Comparison of ENCODE assay signal across 18 cellular contexts in the genomic region with DNA sequence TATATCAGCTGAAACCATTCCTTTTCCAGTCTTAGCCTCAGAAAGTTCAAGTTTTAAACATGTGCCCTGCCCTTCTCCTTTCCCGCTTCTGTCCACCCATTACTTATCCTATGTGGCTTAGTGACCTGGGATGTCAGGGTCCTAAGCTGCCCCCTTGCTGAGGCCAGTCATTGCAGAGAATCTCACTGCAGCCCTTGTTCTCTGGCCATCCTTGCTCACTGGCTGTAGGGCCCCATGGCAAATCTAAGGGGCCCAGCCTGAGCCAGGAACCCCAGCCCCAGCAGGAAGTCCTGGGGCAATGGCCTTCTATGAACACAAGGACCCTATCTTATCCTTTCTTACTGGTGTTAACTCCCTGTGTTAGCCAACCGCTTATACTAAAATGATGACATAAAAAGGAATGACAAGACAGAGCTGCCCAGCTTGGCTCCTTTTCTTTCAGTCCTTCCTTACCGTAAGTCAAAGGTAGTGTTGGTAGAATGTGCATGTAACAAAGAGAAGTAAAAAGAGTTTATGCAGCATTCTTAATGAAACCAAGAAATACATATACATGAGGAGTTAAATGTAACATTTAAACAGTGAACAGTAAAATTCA. TPM values are rescaled to one million over a fixed set of nuclear protein-coding genes. Genes with fewer than 3 reads are reported as not detected.
DNase-seq lines count a peak whose midpoint lies in the region; ATAC-seq and TF ChIP-seq lines count a peak whose summit lies in the region.
"Had no signal": no experiment of that assay in that cellular context is flagged by ENCODE, and none has a peak within 500 bp of the region (broad histone marks: within the 10 kb centered on the region; RNA-seq: fewer than 3 reads in every experiment).

No MANE protein-coding gene starts in this region.

- H3K27me3 ChIP-seq in RWPE2 (ENCODE audit: insufficient read depth, poor library complexity, severe bottlenecking) (no peaks in the 10 kb centered on the region), right lobe of liver (no peaks in the 10 kb centered on the region), upper lobe of right lung (no peaks in the 10 kb centered on the region)
- H3K27me3 ChIP-seq: ascending aorta, BLaER1, thyroid gland had no signal

- DNase-seq in RWPE2 (ENCODE audit: low spot score): no peak
- DNase-seq in epithelial cell of prostate (ENCODE audit: low read depth, low spot score): no peak
- DNase-seq in right lobe of liver: peak in 1 of 3 donors; percentile 23
- DNase-seq in upper lobe of right lung: peak; percentile 12
- no peak for DNase-seq in amniotic stem cell (lab: John Stamatoyannopoulos, UW)
- no peak for DNase-seq in NCI-H1105 (lab: John Stamatoyannopoulos, UW)
- DNase-seq: activated CD4-positive, alpha-beta T cell treated with anti-CD3 and anti-CD28 coated beads, Interleukin-2, amount 10 ng/mL, durations not matched to agents 24 days and 14 days; activated CD8-positive, alpha-beta memory T cell treated with anti-CD3 and anti-CD28 coated beads, Interleukin-2, amount 50 U/mL, for 4 hours; activated gamma-delta T cell; NCI-H524 treated with DMSO at 0.1 percent for 48 hours; thyroid gland had no signal

- no peak for TF ChIP-seq POLR2A in right lobe of liver (IDR thresholded peaks at IDR 0.05)

- no peaks in the 10 kb centered on the region for H3K9me3 ChIP-seq in RWPE2 (ENCODE audit: severe bottlenecking)
- no peaks in the 10 kb centered on the region for H3K9me3 ChIP-seq in right lobe of liver
- H3K9me3 ChIP-seq in upper lobe of right lung: no peaks in the 10 kb centered on the region
- H3K9me3 ChIP-seq: ascending aorta, BLaER1, HAP-1, thyroid gland had no signal

- intact Hi-C loops in right lobe of liver (cut with DNase I) (no loop called here), upper lobe of right lung (cut with DNase I) (no loop called here)

- H3K36me3 ChIP-seq in RWPE2 (ENCODE audit: low read depth) (peaks cover 96% of the 10 kb centered on the region), right lobe of liver (peaks cover 4 to 88% (median 15%) of the 10 kb centered on the region in 4 donors), upper lobe of right lung (peaks cover 28% of the 10 kb centered on the region)
- H3K36me3 ChIP-seq: BLaER1 had no signal

- H3K4me3 ChIP-seq in RWPE2 (ENCODE audit: severe bottlenecking) (no peak overlapping the region), right lobe of liver (no peak overlapping the region), upper lobe of right lung (no peak overlapping the region)
- H3K4me3 ChIP-seq: ascending aorta, BLaER1, coronary artery, HAP-1, thyroid gland had no signal

- H3K27ac ChIP-seq in RWPE2 (ENCODE audit: poor library complexity, severe bottlenecking): peak overlapping the region; percentile 86
- H3K27ac ChIP-seq in epithelial cell of prostate: peak overlapping the region; percentile 54
- peak overlapping the region; percentile 2 to 50 (median 28) for H3K27ac ChIP-seq in right lobe of liver
- no peak overlapping the region for H3K27ac ChIP-seq in upper lobe of right lung
- H3K27ac ChIP-seq: ascending aorta, BLaER1, coronary artery, KMS-11, thyroid gland had no signal

- ATAC-seq in RWPE2 (ENCODE audit: low read depth): no peak
- ATAC-seq in right lobe of liver: no peak
- ATAC-seq in upper lobe of right lung: no peak
- ATAC-seq in SK-N-SH treated with all-trans-retinoic acid at 6 μM for 48 hours: no peak; the same call in 2 of the 3 replicates

- 46% methylated on average over 3 of the region's 3 CpGs for WGBS in right lobe of liver (ENCODE audit: insufficient coverage, low coverage, low lambda C conversion rate, missing lambda C conversion rate)

- TF ChIP-seq CTCF in RWPE2 (IDR thresholded peaks at IDR 0.05; ENCODE audit: poor library complexity, severe bottlenecking): no peak
- TF ChIP-seq CTCF in right lobe of liver (IDR thresholded peaks at IDR 0.05): no peak
- no peak for TF ChIP-seq CTCF in upper lobe of right lung (IDR thresholded peaks at IDR 0.05)

- peaks cover 37% of the 10 kb centered on the region for H3K4me1 ChIP-seq in RWPE2 (ENCODE audit: insufficient read depth, poor library complexity, severe bottlenecking)
- H3K4me1 ChIP-seq in right lobe of liver: peaks cover 0 to 80% (median 36%) of the 10 kb centered on the region in 4 donors
- peaks cover 8% of the 10 kb centered on the region for H3K4me1 ChIP-seq in upper lobe of right lung
- H3K4me1 ChIP-seq: ascending aorta, HAP-1, thyroid gland had no signal

TF ChIP-seq in SK-N-SH treated with all-trans-retinoic acid at 6 μM for 48 hours, 23 proteins besides CTCF, POLR2A, EP300 and RAD21:
- TF ChIP-seq RARB (CRISPR knock-in tag; IDR thresholded peaks at IDR 0.05) (no peak), PPARA (CRISPR knock-in tag; IDR thresholded peaks at IDR 0.05; ENCODE audit: borderline replicate concordance) (no peak), BACH2 (CRISPR knock-in tag; IDR thresholded peaks at IDR 0.05; ENCODE audit: borderline replicate concordance) (no peak), TOX (CRISPR knock-in tag; IDR thresholded peaks at IDR 0.05; ENCODE audit: borderline replicate concordance) (no peak), ARNTL (CRISPR knock-in tag; IDR thresholded peaks at IDR 0.05; ENCODE audit: borderline replicate concordance, low read depth) (no peak), ZNF70 (CRISPR knock-in tag; IDR thresholded peaks at IDR 0.05) (no peak), CSDC2 (CRISPR knock-in tag; IDR thresholded peaks at IDR 0.05) (no peak), GLIS3 (CRISPR knock-in tag; IDR thresholded peaks at IDR 0.05) (no peak), ISL1 (CRISPR knock-in tag; IDR thresholded peaks at IDR 0.05) (no peak), ZFP30 (CRISPR knock-in tag; IDR thresholded peaks at IDR 0.05) (no peak), SNAI2 (CRISPR knock-in tag; IDR thresholded peaks at IDR 0.05) (no peak), ZFP3 (CRISPR knock-in tag; IDR thresholded peaks at IDR 0.05) (no peak), ZNF565 (CRISPR knock-in tag; conservative IDR thresholded peaks at IDR 0.05; ENCODE audit: low read depth) (no peak)
- TF ChIP-seq, protein P1, sequence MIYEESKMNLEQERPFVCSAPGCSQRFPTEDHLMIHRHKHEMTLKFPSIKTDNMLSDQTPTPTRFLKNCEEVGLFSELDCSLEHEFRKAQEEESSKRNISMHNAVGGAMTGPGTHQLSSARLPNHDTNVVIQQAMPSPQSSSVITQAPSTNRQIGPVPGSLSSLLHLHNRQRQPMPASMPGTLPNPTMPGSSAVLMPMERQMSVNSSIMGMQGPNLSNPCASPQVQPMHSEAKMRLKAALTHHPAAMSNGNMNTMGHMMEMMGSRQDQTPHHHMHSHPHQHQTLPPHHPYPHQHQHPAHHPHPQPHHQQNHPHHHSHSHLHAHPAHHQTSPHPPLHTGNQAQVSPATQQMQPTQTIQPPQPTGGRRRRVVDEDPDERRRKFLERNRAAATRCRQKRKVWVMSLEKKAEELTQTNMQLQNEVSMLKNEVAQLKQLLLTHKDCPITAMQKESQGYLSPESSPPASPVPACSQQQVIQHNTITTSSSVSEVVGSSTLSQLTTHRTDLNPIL (CRISPR knock-in tag; IDR thresholded peaks at IDR 0.05; ENCODE audit: low read depth): no peak
- TF ChIP-seq, protein P2, sequence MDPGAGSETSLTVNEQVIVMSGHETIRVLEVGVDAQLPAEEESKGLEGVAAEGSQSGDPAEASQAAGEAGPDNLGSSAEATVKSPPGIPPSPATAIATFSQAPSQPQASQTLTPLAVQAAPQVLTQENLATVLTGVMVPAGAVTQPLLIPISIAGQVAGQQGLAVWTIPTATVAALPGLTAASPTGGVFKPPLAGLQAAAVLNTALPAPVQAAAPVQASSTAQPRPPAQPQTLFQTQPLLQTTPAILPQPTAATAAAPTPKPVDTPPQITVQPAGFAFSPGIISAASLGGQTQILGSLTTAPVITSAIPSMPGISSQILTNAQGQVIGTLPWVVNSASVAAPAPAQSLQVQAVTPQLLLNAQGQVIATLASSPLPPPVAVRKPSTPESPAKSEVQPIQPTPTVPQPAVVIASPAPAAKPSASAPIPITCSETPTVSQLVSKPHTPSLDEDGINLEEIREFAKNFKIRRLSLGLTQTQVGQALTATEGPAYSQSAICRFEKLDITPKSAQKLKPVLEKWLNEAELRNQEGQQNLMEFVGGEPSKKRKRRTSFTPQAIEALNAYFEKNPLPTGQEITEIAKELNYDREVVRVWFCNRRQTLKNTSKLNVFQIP (CRISPR knock-in tag; IDR thresholded peaks at IDR 0.05; ENCODE audit: borderline replicate concordance, low read depth): no peak
- TF ChIP-seq, protein P3, sequence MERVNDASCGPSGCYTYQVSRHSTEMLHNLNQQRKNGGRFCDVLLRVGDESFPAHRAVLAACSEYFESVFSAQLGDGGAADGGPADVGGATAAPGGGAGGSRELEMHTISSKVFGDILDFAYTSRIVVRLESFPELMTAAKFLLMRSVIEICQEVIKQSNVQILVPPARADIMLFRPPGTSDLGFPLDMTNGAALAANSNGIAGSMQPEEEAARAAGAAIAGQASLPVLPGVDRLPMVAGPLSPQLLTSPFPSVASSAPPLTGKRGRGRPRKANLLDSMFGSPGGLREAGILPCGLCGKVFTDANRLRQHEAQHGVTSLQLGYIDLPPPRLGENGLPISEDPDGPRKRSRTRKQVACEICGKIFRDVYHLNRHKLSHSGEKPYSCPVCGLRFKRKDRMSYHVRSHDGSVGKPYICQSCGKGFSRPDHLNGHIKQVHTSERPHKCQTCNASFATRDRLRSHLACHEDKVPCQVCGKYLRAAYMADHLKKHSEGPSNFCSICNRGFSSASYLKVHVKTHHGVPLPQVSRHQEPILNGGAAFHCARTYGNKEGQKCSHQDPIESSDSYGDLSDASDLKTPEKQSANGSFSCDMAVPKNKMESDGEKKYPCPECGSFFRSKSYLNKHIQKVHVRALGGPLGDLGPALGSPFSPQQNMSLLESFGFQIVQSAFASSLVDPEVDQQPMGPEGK (CRISPR knock-in tag; IDR thresholded peaks at IDR 0.05; ENCODE audit: borderline replicate concordance): no peak

RNA-seq across cellular contexts. Expression of a gene that starts 29.8 kb away (rescaled TPM):
- total RNA-seq in right lobe of liver (1,000 to 10,000 TPM in 1 of 6 experiments, 100 to 1,000 TPM in 5; 319 to 1,976 (median 596) TPM), upper lobe of right lung (749 TPM)

RNA-seq across cellular contexts. Expression of a gene that starts 56.0 kb away (rescaled TPM):
- 1 to 10 TPM; 2.7 to 8.9 (median 4.7) TPM for total RNA-seq in right lobe of liver
- 7.1 TPM for total RNA-seq in upper lobe of right lung
- total RNA-seq: ascending aorta, SK-MEL-5 had no signal
